In the genomic region with DNA sequence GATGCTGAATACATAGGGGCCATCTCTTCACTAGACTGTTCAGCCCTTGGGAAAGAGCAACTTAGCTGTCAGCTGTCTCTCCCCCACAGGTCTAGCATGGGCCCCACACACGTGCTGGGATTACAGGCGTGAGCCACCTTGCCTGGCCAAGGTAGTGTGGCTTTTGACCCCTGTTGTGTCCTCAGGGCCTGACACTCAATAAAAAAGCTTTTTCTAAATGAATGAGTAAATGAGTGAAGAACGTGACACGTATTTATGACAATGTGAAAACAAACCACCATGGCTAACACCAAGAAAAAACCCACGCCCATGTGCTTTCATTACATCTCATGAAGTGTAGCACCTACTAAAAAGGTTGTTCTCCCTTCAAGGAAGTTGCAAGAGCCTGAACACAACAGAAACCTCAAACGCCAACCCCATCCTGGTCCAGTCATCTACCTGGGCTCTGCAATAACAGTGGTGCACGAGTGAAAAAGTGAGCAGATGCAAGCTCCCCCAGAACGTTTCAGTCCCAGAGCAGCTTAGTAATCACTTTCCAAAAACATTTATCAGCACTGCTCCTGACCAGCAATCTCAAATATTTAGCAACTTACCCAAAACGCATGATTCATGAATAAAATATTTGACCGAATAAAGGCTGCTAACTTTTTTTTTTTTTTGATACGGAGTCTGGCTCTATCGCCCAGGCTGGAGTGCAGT, we compare ENCODE assay signal across 8 cellular contexts. TPM values are rescaled to one million over a fixed set of nuclear protein-coding genes. Genes with fewer than 3 reads are reported as not detected.
DNase-seq lines count a peak whose midpoint lies in the region; ATAC-seq and TF ChIP-seq lines count a peak whose summit lies in the region.

No MANE protein-coding gene starts in this region.

- no peaks in the 10 kb centered on the region for H3K27me3 Mint-ChIP-seq in activated CD4-positive, alpha-beta T cell treated with anti-CD3 and anti-CD28 coated beads, Interleukin-2, amount 10 ng/mL, durations not matched to agents 24 days and 14 days

- H3K27ac Mint-ChIP-seq in activated CD4-positive, alpha-beta T cell treated with anti-CD3 and anti-CD28 coated beads, Interleukin-2, amount 10 ng/mL, durations not matched to agents 24 days and 14 days: peak overlapping the region; percentile 90

- intact Hi-C loops in activated CD4-positive, alpha-beta T cell treated with anti-CD3 and anti-CD28 coated beads, Interleukin-2, amount 10 ng/mL, durations not matched to agents 24 days and 14 days (cut with micrococcal nuclease): loop anchor here (1.0 to 5.0 kb wide), 6 partner anchors 9 to 986 kb away; a partner anchor contains a TSS

- H3K4me1 Mint-ChIP-seq in activated CD4-positive, alpha-beta T cell treated with anti-CD3 and anti-CD28 coated beads, Interleukin-2, amount 10 ng/mL, durations not matched to agents 24 days and 14 days: peaks cover 56% of the 10 kb centered on the region

- CTCF ChIA-PET in HEK293T (lab: Yijun Ruan, JAX): interaction anchor here (0.7 kb wide), 1 partner anchor 1211 kb away, joined by 5 read pairs; no protein-coding TSS in a partner anchor

- peak; percentile 89 for DNase-seq in activated CD4-positive, alpha-beta T cell treated with anti-CD3 and anti-CD28 coated beads, Interleukin-2, amount 10 ng/mL, durations not matched to agents 24 days and 14 days
- DNase-seq in fibroblast of the conjunctiva (ENCODE audit: low read depth): peak; percentile 45
- DNase-seq in stimulated activated CD8-positive, alpha-beta memory T cell treated with anti-CD3 and anti-CD28 coated beads, Interleukin-4, amount 100 ng/mL, for 24 hours (ENCODE audit: low read depth): peak; percentile 52
- no peak for DNase-seq in HEK293T (ENCODE audit: extremely low spot score)
- no peak for DNase-seq in SW 1271 (lab: John Stamatoyannopoulos, UW)
- DNase-seq in hippocampal formation (lab: John Stamatoyannopoulos, UW): no peak

- ATAC-seq in GM18861 (IDR thresholded peaks at IDR 0.05; ENCODE audit: unreplicated experiment) (peak; percentile 39), HG02938 (IDR thresholded peaks at IDR 0.05; ENCODE audit: unreplicated experiment) (peak; percentile 49)

- POLR2A ChIA-PET in HEK293T (lab: Yijun Ruan, JAX): no interaction called here

- peak overlapping the region; percentile 76 for H3K4me3 Mint-ChIP-seq in activated CD4-positive, alpha-beta T cell treated with anti-CD3 and anti-CD28 coated beads, Interleukin-2, amount 10 ng/mL, durations not matched to agents 24 days and 14 days

- H3K9me3 Mint-ChIP-seq in activated CD4-positive, alpha-beta T cell treated with anti-CD3 and anti-CD28 coated beads, Interleukin-2, amount 10 ng/mL, durations not matched to agents 24 days and 14 days: peaks cover 4% of the 10 kb centered on the region

- peaks cover 27% of the 10 kb centered on the region for H3K36me3 Mint-ChIP-seq in activated CD4-positive, alpha-beta T cell treated with anti-CD3 and anti-CD28 coated beads, Interleukin-2, amount 10 ng/mL, durations not matched to agents 24 days and 14 days (ENCODE audit: low read depth)

TF ChIP-seq in HEK293T, 16 proteins besides CTCF, POLR2A, EP300 and RAD21:
- TF ChIP-seq HDGF (IDR thresholded peaks at IDR 0.05; ENCODE audit: borderline replicate concordance) (no peak), SP1 (IDR thresholded peaks at IDR 0.05) (no peak), SUZ12 (IDR thresholded peaks at IDR 0.05) (no peak), FOXM1 (IDR thresholded peaks at IDR 0.05; ENCODE audit: borderline replicate concordance) (no peak), FOXK2 (IDR thresholded peaks at IDR 0.05) (no peak), NFRKB (IDR thresholded peaks at IDR 0.05) (no peak), BHLHE40 (IDR thresholded peaks at IDR 0.05; ENCODE audit: borderline replicate concordance) (no peak), LEF1 (IDR thresholded peaks at IDR 0.05; ENCODE audit: borderline replicate concordance) (no peak), L3MBTL2 (conservative IDR thresholded peaks at IDR 0.05) (no peak), CTBP1 (IDR thresholded peaks at IDR 0.05; ENCODE audit: borderline replicate concordance) (no peak), ELF4 (IDR thresholded peaks at IDR 0.05) (no peak), ARNT (IDR thresholded peaks at IDR 0.05) (no peak), TARDBP (IDR thresholded peaks at IDR 0.05) (no peak), ZNF384 (IDR thresholded peaks at IDR 0.05) (no peak), FOXA1 (IDR thresholded peaks at IDR 0.05) (no peak)
- TF ChIP-seq, protein P1, sequence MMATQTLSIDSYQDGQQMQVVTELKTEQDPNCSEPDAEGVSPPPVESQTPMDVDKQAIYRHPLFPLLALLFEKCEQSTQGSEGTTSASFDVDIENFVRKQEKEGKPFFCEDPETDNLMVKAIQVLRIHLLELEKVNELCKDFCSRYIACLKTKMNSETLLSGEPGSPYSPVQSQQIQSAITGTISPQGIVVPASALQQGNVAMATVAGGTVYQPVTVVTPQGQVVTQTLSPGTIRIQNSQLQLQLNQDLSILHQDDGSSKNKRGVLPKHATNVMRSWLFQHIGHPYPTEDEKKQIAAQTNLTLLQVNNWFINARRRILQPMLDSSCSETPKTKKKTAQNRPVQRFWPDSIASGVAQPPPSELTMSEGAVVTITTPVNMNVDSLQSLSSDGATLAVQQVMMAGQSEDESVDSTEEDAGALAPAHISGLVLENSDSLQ (IDR thresholded peaks at IDR 0.05): no peak

RNA-seq across cellular contexts. Expression of a gene that starts 3.4 kb away (rescaled TPM):
- 25.3 and 27.8 TPM in 2 replicates for total RNA-seq in activated CD4-positive, alpha-beta T cell treated with anti-CD3 and anti-CD28 coated beads, Interleukin-2, amount 10 ng/mL, durations not matched to agents 24 days and 14 days

RNA-seq across cellular contexts. Expression of a gene that starts 15.5 kb away (rescaled TPM):
- 37.3 and 37.4 TPM in 2 replicates for total RNA-seq in activated CD4-positive, alpha-beta T cell treated with anti-CD3 and anti-CD28 coated beads, Interleukin-2, amount 10 ng/mL, durations not matched to agents 24 days and 14 days

Comparison
In these comparisons a context has a peak if more than half of its experiments do, and no peak if none do; other contexts are left out.
1. DNase-seq: peak in activated CD4-positive, alpha-beta T cell treated with anti-CD3 and anti-CD28 coated beads, Interleukin-2, amount 10 ng/mL, durations not matched to agents 24 days and 14 days (single experiment), fibroblast of the conjunctiva (single experiment) and stimulated activated CD8-positive, alpha-beta memory T cell treated with anti-CD3 and anti-CD28 coated beads, Interleukin-4, amount 100 ng/mL, for 24 hours (single experiment); none in HEK293T (single experiment), SW 1271 (0 of 2) and hippocampal formation (0 of 2).